In the genomic region with DNA sequence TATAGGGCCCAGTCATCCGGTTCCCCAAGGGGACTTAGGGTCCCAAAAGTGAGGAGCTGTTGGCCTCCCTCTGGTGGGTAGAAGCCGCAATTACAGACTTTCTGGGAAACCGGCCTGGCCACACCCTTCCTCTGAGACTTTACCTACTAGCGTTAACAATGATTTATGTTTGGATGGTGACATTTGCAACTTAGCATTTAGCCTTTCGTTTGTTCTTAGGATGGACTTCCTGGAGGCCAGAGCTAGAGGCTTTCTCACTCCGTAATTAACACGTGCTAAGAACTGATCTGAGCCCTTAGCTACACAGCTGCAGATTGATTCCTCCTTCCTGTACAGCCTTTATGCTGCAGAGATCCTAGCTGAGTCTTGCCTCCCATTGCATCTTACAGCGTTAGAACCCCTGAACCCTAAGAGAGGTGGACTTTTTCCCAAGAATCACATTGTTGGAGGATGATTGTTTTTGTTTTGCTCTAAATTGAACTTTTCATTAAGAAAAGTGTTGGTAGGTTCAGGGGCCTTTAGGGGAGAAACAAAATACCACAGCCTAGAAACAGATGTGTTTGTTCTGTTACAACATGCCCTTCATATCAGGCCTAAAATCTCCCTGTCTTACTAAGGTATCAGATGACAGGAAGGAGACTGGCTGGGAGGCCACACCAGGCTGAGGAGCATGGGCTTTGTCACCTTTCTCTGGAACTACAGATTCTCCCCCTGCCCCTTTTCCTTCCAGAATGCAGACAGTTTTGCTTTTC, we compare ENCODE assay signal across 9 cellular contexts. TPM values are rescaled to one million over a fixed set of nuclear protein-coding genes. Genes with fewer than 3 reads are reported as not detected.
DNase-seq lines count a peak whose midpoint lies in the region; ATAC-seq and TF ChIP-seq lines count a peak whose summit lies in the region.
"Had no signal": no experiment of that assay in that cellular context is flagged by ENCODE, and none has a peak within 500 bp of the region (broad histone marks: within the 10 kb centered on the region; RNA-seq: fewer than 3 reads in every experiment).

No MANE protein-coding gene starts in this region.

- peak overlapping the region; percentile 84 to 99 (median 97) for H3K4me2 ChIP-seq in BLaER1 treated with 17β-estradiol and CSF1 and Interleukin-3, amounts not matched to agents 10 nM and 100 nM
- peak overlapping the region; percentile 96 for H3K4me2 ChIP-seq in KMS-11

- peak; percentile 32 to 67 for DNase-seq in SW 1271 (lab: John Stamatoyannopoulos, UW)
- DNase-seq in adrenal gland = peak in 2 of 7 donors; percentile 20 to 23
- no peak for DNase-seq in iPS DF 6.9 (ENCODE audit: low read depth, low spot score)
- DNase-seq in stimulated activated CD4-positive, alpha-beta T cell treated with anti-CD3 and anti-CD28 coated beads, Interleukin-12 subunit alpha, Interleukin-12 subunit beta, amount 100 ng/mL, for 24 hours (ENCODE audit: low read depth in 2 of 2) = peak; percentile 41 to 60

- H3K9ac ChIP-seq in BLaER1 treated with 17β-estradiol and CSF1 and Interleukin-3, amounts not matched to agents 10 nM and 100 nM = peak overlapping the region; percentile 78 to 98 (median 85)
- peak overlapping the region; percentile 68 for H3K9ac ChIP-seq in KMS-11

- H3K27ac ChIP-seq in BLaER1 treated with 17β-estradiol and CSF1 and Interleukin-3, amounts not matched to agents 10 nM and 100 nM = peak overlapping the region; percentile 79 to 98 (median 88); a peak in 21 of 22 replicates
- H3K27ac ChIP-seq in KMS-11 (peak overlapping the region; percentile 71), adrenal gland (peak overlapping the region in 3 of 5 donors; percentile 19 to 88 (median 51)), iPS DF 6.9 (ENCODE audit: low read length) (peak overlapping the region; percentile 89)

- H3K4me3 ChIP-seq in BLaER1 treated with 17β-estradiol and CSF1 and Interleukin-3, amounts not matched to agents 10 nM and 100 nM = peak overlapping the region; percentile 58 to 79 (median 68); a peak in 18 of 20 replicates
- H3K4me3 ChIP-seq in KMS-11 (IDR thresholded peaks at IDR 0.05; ENCODE audit: insufficient read depth, low read depth, low read length) (peak overlapping the region; percentile 97), adrenal gland (peak overlapping the region in 1 of 4 donors; percentile 77), iPS DF 6.9 (ENCODE audit: low read length) (no peak overlapping the region)

- WGBS in adrenal gland, 4 donors = 34 to 62% (median 40%) methylated on average over 8 of the region's 8 CpGs
- no CpG with 5 or more reads among the region's 8 CpGs for WGBS in iPS DF 6.9 (ENCODE audit: insufficient coverage, insufficient read length)

- peaks cover 49% of the 10 kb centered on the region for H3K79me2 ChIP-seq in KMS-11 (ENCODE audit: insufficient read depth, low read depth)

- peaks cover 0 to 24% (median 0%) of the 10 kb centered on the region in 11 experiments; a peak in 3 of 22 replicates for H3K9me3 ChIP-seq in BLaER1 treated with 17β-estradiol and CSF1 and Interleukin-3, amounts not matched to agents 10 nM and 100 nM (replicated peaks in 1 of 11)
- H3K9me3 ChIP-seq in adrenal gland (replicated peaks in 1 of 3) (no peaks in the 10 kb centered on the region), iPS DF 6.9 (ENCODE audit: control insufficient read depth, insufficient read depth, low read length) (no peaks in the 10 kb centered on the region)

- peaks cover 51 to 86% (median 64%) of the 10 kb centered on the region in 10 experiments for H3K4me1 ChIP-seq in BLaER1 treated with 17β-estradiol and CSF1 and Interleukin-3, amounts not matched to agents 10 nM and 100 nM
- H3K4me1 ChIP-seq in KMS-11 (ENCODE audit: low read depth, poor library complexity, severe bottlenecking) = peaks cover 74% of the 10 kb centered on the region
- peaks cover 7 to 25% of the 10 kb centered on the region in 2 donors for H3K4me1 ChIP-seq in adrenal gland (replicated peaks in 1 of 2)
- H3K4me1 ChIP-seq in iPS DF 6.9 (ENCODE audit: control insufficient read depth, insufficient read depth, low read length) = peaks cover 2% of the 10 kb centered on the region; the same call in 1 of the 2 replicates

- no peaks in the 10 kb centered on the region for H3K27me3 ChIP-seq in BLaER1 treated with 17β-estradiol and CSF1 and Interleukin-3, amounts not matched to agents 10 nM and 100 nM
- H3K27me3 ChIP-seq in KMS-11 (ENCODE audit: insufficient read depth, low read depth) = no peaks in the 10 kb centered on the region
- H3K27me3 ChIP-seq in adrenal gland = no peaks in the 10 kb centered on the region
- no peaks in the 10 kb centered on the region for H3K27me3 ChIP-seq in iPS DF 6.9 (ENCODE audit: control insufficient read depth, insufficient read depth, low read length)

- intact Hi-C loops in adrenal gland (cut with DNase I) = no loop called here

- TF ChIP-seq POLR2A in adrenal gland (IDR thresholded peaks at IDR 0.05) = no peak

- peak; percentile 100 for TF ChIP-seq CTCF in KMS-11 (conservative IDR thresholded peaks at IDR 0.05; ENCODE audit: low read depth, low read length)
- TF ChIP-seq CTCF in adrenal gland (IDR thresholded peaks at IDR 0.05) = peak; percentile 3 to 56 (median 34)

- ATAC-seq in GM19324 (IDR thresholded peaks at IDR 0.05; ENCODE audit: low FRiP score, unreplicated experiment) (peak; percentile 51), HG03457 (IDR thresholded peaks at IDR 0.05; ENCODE audit: unreplicated experiment) (no peak)

- peaks cover 9 to 55% (median 42%) of the 10 kb centered on the region in 11 experiments for H3K36me3 ChIP-seq in BLaER1 treated with 17β-estradiol and CSF1 and Interleukin-3, amounts not matched to agents 10 nM and 100 nM
- H3K36me3 ChIP-seq in KMS-11 (ENCODE audit: insufficient read depth) (peaks cover 25% of the 10 kb centered on the region), adrenal gland (replicated peaks in 1 of 2) (peaks cover 0 to 26% of the 10 kb centered on the region in 2 donors), iPS DF 6.9 (ENCODE audit: control insufficient read depth, insufficient read depth, low read length) (no peaks in the 10 kb centered on the region)

- H4K20me1 ChIP-seq in BLaER1 treated with 17β-estradiol and CSF1 and Interleukin-3, amounts not matched to agents 10 nM and 100 nM = peaks cover 0 to 55% (median 0%) of the 10 kb centered on the region in 11 experiments; a peak in 9 of 22 replicates
- H4K20me1 ChIP-seq in KMS-11 (ENCODE audit: insufficient read depth) = peaks cover 14% of the 10 kb centered on the region

- no peak overlapping the region; the same call in 1 of the 2 replicates for H2AFZ ChIP-seq in KMS-11 (ENCODE audit: low read depth)

RNA-seq across cellular contexts. Expression of a gene that starts 2.0 kb away (rescaled TPM):
- total RNA-seq in adrenal gland = 100 to 1,000 TPM in 6 of 8 donors, 10 to 100 TPM in 2; 66.8 to 251 (median 145) TPM
- polyA plus RNA-seq in adrenal gland = 1,000 to 10,000 TPM in 1 of 3 donors, 100 to 1,000 TPM in 2; 308 to 1,160 (median 987) TPM

RNA-seq across cellular contexts. Expression of a gene that starts 41.2 kb away (rescaled TPM):
- 100 to 1,000 TPM in 5 of 8 donors, 10 to 100 TPM in 3; 66.7 to 463 (median 262) TPM for total RNA-seq in adrenal gland
- 100 to 1,000 TPM; 439 to 860 (median 798) TPM for polyA plus RNA-seq in adrenal gland

RNA-seq across cellular contexts. Expression of a gene that starts 54.0 kb away (rescaled TPM):
- total RNA-seq in adrenal gland = not detected
- polyA plus RNA-seq in adrenal gland = not detected
- total RNA-seq: T-helper 2 cell treated with Interferon-gamma antibody and Interleukin-4, amounts not matched to agents 100 ng/mL and 5 ng/mL, for 36 hours had no signal
